Comparison of ENCODE assay signal across 7 cellular contexts in genomic region chr12:54596526-54596946, GRCh38. TPM values are rescaled to one million over a fixed set of nuclear protein-coding genes. Genes with fewer than 3 reads are reported as not detected.
DNase-seq lines count a peak whose midpoint lies in the region; ATAC-seq and TF ChIP-seq lines count a peak whose summit lies in the region.

No MANE protein-coding gene starts in this region.

- no peaks in the 10 kb centered on the region for H3K9me3 Mint-ChIP-seq in WTC11

- peak; percentile 73 for DNase-seq in NAMALWA (ENCODE audit: low spot score)
- DNase-seq in WTC11 (ENCODE audit: low spot score): peak; percentile 86
- peak; percentile 84 for DNase-seq in cerebellar cortex (ENCODE audit: low spot score)
- DNase-seq in kidney glomerular epithelial cell (lab: John Stamatoyannopoulos, UW): peak; percentile 64
- peak; percentile 61 for DNase-seq in stimulated activated CD4-positive, alpha-beta T cell treated with anti-CD3 and anti-CD28 coated beads, Interleukin-4, amount 100 ng/mL, for 24 hours

- CTCF ChIA-PET in WTC11 (lab: Charles Lee): interaction anchor here (0.6 to 5.8 kb wide), 45 partner anchors 8 to 1335 kb away, joined by 3 to 90 read pairs (median 4); partner anchors contain the start of genes PDE1B and PPP1R1A

- no peak overlapping the region for H3K4me3 Mint-ChIP-seq in WTC11

- ATAC-seq in WTC11 (peak; percentile 94), GM21717 (IDR thresholded peaks at IDR 0.05; ENCODE audit: unreplicated experiment) (no peak)

- H3K27me3 Mint-ChIP-seq in WTC11 (ENCODE audit: low read depth): peaks cover 82% of the 10 kb centered on the region

- POLR2A ChIA-PET in WTC11 (lab: Charles Lee): no interaction called here

- peaks cover 5% of the 10 kb centered on the region for H3K4me1 Mint-ChIP-seq in WTC11

- no peaks in the 10 kb centered on the region for H3K36me3 Mint-ChIP-seq in WTC11

- H3K27ac Mint-ChIP-seq in WTC11: no peak overlapping the region

- TF ChIP-seq CTCF in GM12872 (IDR thresholded peaks at IDR 0.05; ENCODE audit: insufficient read depth, low read depth, low read length) (peak; percentile 92), WTC11 (IDR thresholded peaks at IDR 0.05) (peak; percentile 77)

TF ChIP-seq in WTC11, 78 proteins besides CTCF, POLR2A, EP300 and RAD21:
- TF ChIP-seq TEAD1 (CRISPR knock-in tag; IDR thresholded peaks at IDR 0.05) (no peak), ZNF138 (CRISPR knock-in tag; conservative IDR thresholded peaks at IDR 0.05) (no peak), GTF2I (CRISPR knock-in tag; conservative IDR thresholded peaks at IDR 0.05) (no peak), ARID4B (CRISPR knock-in tag; IDR thresholded peaks at IDR 0.05; ENCODE audit: borderline replicate concordance) (no peak), ATF3 (CRISPR knock-in tag; conservative IDR thresholded peaks at IDR 0.05) (no peak), NFE2L1 (CRISPR knock-in tag; IDR thresholded peaks at IDR 0.05) (no peak), MXD4 (CRISPR knock-in tag; IDR thresholded peaks at IDR 0.05; ENCODE audit: borderline replicate concordance) (no peak), NFYB (CRISPR knock-in tag; conservative IDR thresholded peaks at IDR 0.05; ENCODE audit: low read depth) (no peak), ZNF281 (CRISPR knock-in tag; IDR thresholded peaks at IDR 0.05) (no peak), CDX4 (CRISPR knock-in tag; IDR thresholded peaks at IDR 0.05; ENCODE audit: borderline replicate concordance) (no peak), E2F1 (CRISPR knock-in tag; IDR thresholded peaks at IDR 0.05) (no peak), ATF6 (CRISPR knock-in tag; IDR thresholded peaks at IDR 0.05) (no peak), FOXK1 (CRISPR knock-in tag; IDR thresholded peaks at IDR 0.05) (no peak), ZNF232 (CRISPR knock-in tag; IDR thresholded peaks at IDR 0.05) (no peak), ATF2 (CRISPR knock-in tag; IDR thresholded peaks at IDR 0.05; ENCODE audit: borderline replicate concordance, low read depth) (no peak), USF2 (CRISPR knock-in tag; IDR thresholded peaks at IDR 0.05) (no peak), SP1 (CRISPR knock-in tag; conservative IDR thresholded peaks at IDR 0.05) (no peak), MYBL2 (CRISPR knock-in tag; IDR thresholded peaks at IDR 0.05) (no peak)

RNA-seq across cellular contexts. Expression of gene PPP1R1A, which starts 8.1 kb away (rescaled TPM):
- total RNA-seq in WTC11 (2021): 12.4 to 15.5 TPM (median 13.1 TPM) in 3 replicates

RNA-seq across cellular contexts. Expression of gene LACRT, which starts 38.2 kb away (rescaled TPM):
- total RNA-seq in WTC11 (2021): not detected in 3 replicates

RNA-seq across cellular contexts. Expression of gene PDE1B, which starts 47.1 kb away (rescaled TPM):
- 0.41 to 1.9 TPM (median 0.64 TPM) in 3 replicates for total RNA-seq in WTC11 (2021)

RNA-seq across cellular contexts. Expression of gene DCD, which starts 51.6 kb away (rescaled TPM):
- not detected in 3 replicates for total RNA-seq in WTC11 (2021)
